13 cellular contexts compared by ENCODE assay signal in genomic region chr22:22471104-22471503, GRCh38. TPM values are rescaled to one million over a fixed set of nuclear protein-coding genes. Genes with fewer than 3 reads are reported as not detected.
"Had no signal": no experiment of that assay in that cellular context is flagged by ENCODE, and none has a peak within 500 bp of the region (broad histone marks: within the 10 kb centered on the region; RNA-seq: fewer than 3 reads in every experiment).

No MANE protein-coding gene starts in this region.

RNA-seq across cellular contexts. Expression of gene ZNF280B, which starts 37.4 kb away (rescaled TPM):
- total RNA-seq: thoracic aorta had no signal

RNA-seq across cellular contexts. Expression of gene ZNF280A, which starts 49.0 kb away (rescaled TPM):
- total RNA-seq: stomach, subcutaneous adipose tissue, suprapubic skin, temporal lobe, thoracic aorta, thyroid gland, transverse colon, upper lobe of left lung, upper lobe of right lung, ureter, urinary bladder, uterus, vagina had no signal
- polyA plus RNA-seq: stomach, urinary bladder had no signal
